ENCODE assay signal across 20 cellular contexts in genomic region chr17:64424318-64424717, GRCh38. TPM values are rescaled to one million over a fixed set of nuclear protein-coding genes. Genes with fewer than 3 reads are reported as not detected.
DNase-seq lines count a peak whose midpoint lies in the region; ATAC-seq and TF ChIP-seq lines count a peak whose summit lies in the region.
"Had no signal": no experiment of that assay in that cellular context is flagged by ENCODE, and none has a peak within 500 bp of the region (broad histone marks: within the 10 kb centered on the region; RNA-seq: fewer than 3 reads in every experiment).

No MANE protein-coding gene starts in this region.

- no peak overlapping the region for H2BK5ac ChIP-seq in neuronal stem cell (ENCODE audit: low read length)

- H2BK12ac ChIP-seq in neuronal stem cell (ENCODE audit: low read length) = no peak overlapping the region

- no peak overlapping the region for H4K91ac ChIP-seq in neuronal stem cell (ENCODE audit: low read depth, low read length, poor library complexity)

- no peak overlapping the region for H3K4ac ChIP-seq in neuronal stem cell (ENCODE audit: low read length)

- H3K36me3 ChIP-seq in PC-9 (ENCODE audit: low read depth) (no peaks in the 10 kb centered on the region), neuronal stem cell (replicated peaks in 1 of 2; ENCODE audit: control insufficient read depth in 2 of 2, insufficient read depth in 2 of 2, low read length in 2 of 2) (no peaks in the 10 kb centered on the region)

- H3K27ac ChIP-seq in PC-9 (no peak overlapping the region), neuronal stem cell (replicated peaks; ENCODE audit: low read length) (no peak overlapping the region)
- H3K27ac ChIP-seq: 22Rv1 had no signal

- WGBS in neuronal stem cell (ENCODE audit: extremely low coverage in 2 of 2, insufficient read length in 2 of 2, insufficient replicate concordance in 1 of 2), 2 donors = no CpG with 5 or more reads among the region's 1 CpG

- no peak overlapping the region for H3K9ac ChIP-seq in neuronal stem cell (ENCODE audit: low read depth, low read length, poor library complexity)

- DNase-seq in NCI-H146 treated with DMSO at 0.1 percent for 48 hours (lab: John Stamatoyannopoulos, UW; ENCODE audit: unreplicated experiment) = peak; percentile 6
- no peak for DNase-seq in NCI-H146 (lab: John Stamatoyannopoulos, UW)
- DNase-seq in PC-9 = no peak
- DNase-seq in fibroblast of peridontal ligament (ENCODE audit: extremely low read depth) = peak; percentile 18
- DNase-seq in NCI-H1417 treated with DMSO at 0.1 percent for 48 hours (lab: John Stamatoyannopoulos, UW) = no peak
- DNase-seq in neuronal stem cell (ENCODE audit: low spot score) = no peak
- DNase-seq: CD8-positive, alpha-beta T cell; DMS79; H7; Kasumi-1; NCI-H1417; NCI-H2029 treated with DMSO at 0.1 percent for 48 hours; NCI-H774; T-cell had no signal

- H2AFZ ChIP-seq in PC-9 (no peak overlapping the region), neuronal stem cell (ENCODE audit: low read length) (no peak overlapping the region)

- intact Hi-C loops in PC-9 (cut with micrococcal nuclease; ENCODE audit: unreplicated experiment) = loop anchor here (5.0 kb wide), 1 partner anchor 223 kb away; no protein-coding TSS in a partner anchor

- H3K4me3 ChIP-seq in PC-9 = no peak overlapping the region
- H3K4me3 ChIP-seq in neuronal stem cell (ENCODE audit: low read length in 2 of 2) = no peak overlapping the region

- no peaks in the 10 kb centered on the region for H3K79me1 ChIP-seq in neuronal stem cell (ENCODE audit: low read depth, low read length)

- H3F3A ChIP-seq in PC-9 (ENCODE audit: insufficient read depth, low read depth) = peaks cover 55% of the 10 kb centered on the region

- no peak overlapping the region for H3K18ac ChIP-seq in neuronal stem cell (ENCODE audit: low read length)

- ATAC-seq in GM18502 (IDR thresholded peaks at IDR 0.05; ENCODE audit: poor library complexity, unreplicated experiment) (no peak), GM19328 (IDR thresholded peaks at IDR 0.05; ENCODE audit: unreplicated experiment) (no peak)
- ATAC-seq: CD8-positive, alpha-beta T cell; Panc1; T-cell had no signal

- H3K4me2 ChIP-seq in PC-9 (peak overlapping the region; percentile 6; the same call in 1 of the 2 replicates), neuronal stem cell (ENCODE audit: insufficient read depth, low read length, poor library complexity, severe bottlenecking) (no peak overlapping the region)

- H3K4me1 ChIP-seq in PC-9 (replicated peaks; ENCODE audit: insufficient read depth) (peaks cover 24% of the 10 kb centered on the region), neuronal stem cell (ENCODE audit: control insufficient read depth in 2 of 2, insufficient read depth in 1 of 2, low read depth in 1 of 2, low read length in 2 of 2) (no peaks in the 10 kb centered on the region)

- H3K27me3 ChIP-seq in PC-9 (ENCODE audit: insufficient read depth, low read depth) (no peaks in the 10 kb centered on the region), neuronal stem cell (ENCODE audit: control insufficient read depth in 3 of 3, insufficient read depth in 3 of 3, low read depth in 1 of 3, low read length in 3 of 3) (peaks cover 0 to 3% (median 0%) of the 10 kb centered on the region in 3 experiments)

- H3K9me3 ChIP-seq in PC-9 (ENCODE audit: insufficient read depth, low read depth) (no peaks in the 10 kb centered on the region), neuronal stem cell (replicated peaks in 1 of 2; ENCODE audit: control insufficient read depth in 2 of 2, insufficient read depth in 1 of 2, low read depth in 1 of 2, low read length in 2 of 2) (peaks cover 0 to 1% of the 10 kb centered on the region in 2 donors)

- BruUV-seq in PC-9 (replicated peaks; lab: Mats Ljungman, UMichigan) = no TSS peak

- CTCF ChIA-PET in PC-9 (lab: Charles Lee) = interaction anchor here (0.6 kb wide), 1 partner anchor 27 kb away, joined by 3 read pairs; no protein-coding TSS in a partner anchor

- H3K23ac ChIP-seq in neuronal stem cell (ENCODE audit: low read depth, low read length, poor library complexity) = no peak overlapping the region

- H4K8ac ChIP-seq in neuronal stem cell (ENCODE audit: low read depth, low read length) = no peak overlapping the region

- H3K14ac ChIP-seq in neuronal stem cell (ENCODE audit: low read length) = no peak overlapping the region

- H2BK15ac ChIP-seq in neuronal stem cell (ENCODE audit: low read length) = no peak overlapping the region

- H4K20me1 ChIP-seq in PC-9 (ENCODE audit: insufficient read depth) = no peaks in the 10 kb centered on the region

- H3K79me2 ChIP-seq in PC-9 (ENCODE audit: low read depth) = no peaks in the 10 kb centered on the region

- no peak overlapping the region for H2AK5ac ChIP-seq in neuronal stem cell (ENCODE audit: low read depth, low read length)

- H2BK120ac ChIP-seq in neuronal stem cell (ENCODE audit: low read depth, low read length) = no peak overlapping the region

- TF ChIP-seq CTCF in PC-9 (conservative IDR thresholded peaks at IDR 0.05) = no peak

- POLR2A ChIA-PET in PC-9 (lab: Charles Lee; ENCODE audit: unreplicated experiment) = no interaction called here

- no peaks in the 10 kb centered on the region for H3K9me2 ChIP-seq in PC-9 (ENCODE audit: insufficient read depth)

RNA-seq across cellular contexts. Expression of gene MILR1, which starts 24.6 kb away (rescaled TPM):
- total RNA-seq in PC-9 (2021) = 22.9 and 25.6 TPM in 2 replicates
- polyA plus RNA-seq in neuronal stem cell (2013, experiment 1 of 2) = not detected
- polyA plus RNA-seq in neuronal stem cell (2013, experiment 2 of 2) = not detected
- total RNA-seq: CD8-positive, alpha-beta T cell; G401 had no signal

RNA-seq across cellular contexts. Expression of gene PECAM1, which starts 33.7 kb away (rescaled TPM):
- 0.80 and 1.5 TPM in 2 replicates for total RNA-seq in PC-9 (2021)
- polyA plus RNA-seq in neuronal stem cell (2013, experiment 1 of 2) = 0.03 TPM
- 0.03 TPM for polyA plus RNA-seq in neuronal stem cell (2013, experiment 2 of 2)
- total RNA-seq: G401, NCI-H460 had no signal

Comparison
In these comparisons a context has a peak if more than half of its experiments do, and no peak if none do; other contexts are left out.
1. DNase-seq: peak in NCI-H146 treated with DMSO at 0.1 percent for 48 hours (single experiment) and fibroblast of peridontal ligament (single experiment); none in NCI-H146 (single experiment), PC-9 (0 of 2), NCI-H1417 treated with DMSO at 0.1 percent for 48 hours (single experiment) and neuronal stem cell (single experiment).